ENCODE assay signal across 8 cellular contexts in the genomic region with DNA sequence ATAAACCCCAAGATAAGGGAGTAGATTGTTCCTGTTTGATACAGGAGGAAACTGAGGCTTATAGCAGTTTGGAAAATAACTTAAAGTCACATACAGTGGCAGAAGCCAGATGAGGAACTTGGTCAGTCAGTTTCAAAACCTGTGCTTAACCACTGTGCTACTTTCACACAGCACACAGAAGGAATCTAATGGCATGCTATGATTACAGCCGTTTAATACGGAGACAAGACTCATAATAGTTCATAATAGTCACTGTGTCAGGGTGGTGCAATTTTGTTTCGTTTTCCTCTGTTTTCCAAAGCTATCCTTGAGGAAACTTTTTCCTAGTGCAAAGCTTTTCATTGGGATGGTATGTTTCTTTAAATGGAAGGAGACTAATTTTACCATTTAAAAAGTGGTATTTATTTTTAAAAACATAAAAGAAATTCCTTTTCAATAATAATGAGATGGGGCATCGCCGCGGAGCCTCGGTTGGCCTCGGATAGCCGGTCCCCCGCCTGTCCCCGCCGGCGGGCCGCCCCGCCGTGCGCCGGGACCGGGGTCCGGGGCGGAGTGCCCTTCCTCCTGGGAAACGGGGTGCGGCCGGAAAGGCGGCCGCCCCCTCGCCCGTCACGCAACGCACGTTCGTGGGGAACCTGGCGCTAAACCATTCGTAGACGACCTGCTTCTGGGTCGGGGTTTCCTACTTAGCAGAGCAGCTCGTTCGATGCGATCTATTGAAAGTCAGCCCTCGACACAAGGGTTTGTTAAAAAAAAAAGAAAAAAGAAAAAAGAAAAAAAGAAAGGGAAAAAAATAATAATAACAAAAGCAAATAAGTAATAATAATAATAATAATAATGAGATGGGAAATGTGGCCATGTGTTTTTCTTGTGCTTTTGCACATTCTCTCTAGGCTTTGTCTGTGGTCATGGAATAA.
DNase-seq lines count a peak whose midpoint lies in the region; ATAC-seq, FAIRE-seq and TF ChIP-seq lines count a peak whose summit lies in the region.

No MANE protein-coding gene starts in this region.

- POLR2A ChIA-PET in activated naive CD8-positive, alpha-beta T cell treated with anti-CD3 and anti-CD28 coated beads, Interleukin-2, amount 10 ng/mL, durations not matched to agents 7 days and 5 days (lab: Charles Lee): no interaction called here

- no peaks in the 10 kb centered on the region for H3K4me1 ChIP-seq in keratinocyte (ENCODE audit: control insufficient read depth, extremely low read depth, insufficient read depth, low read length)

- H2AFZ ChIP-seq in keratinocyte (ENCODE audit: control insufficient read depth, low read length): peak overlapping the region; percentile 20

- ATAC-seq in GM19351 (IDR thresholded peaks at IDR 0.05; ENCODE audit: unreplicated experiment) (peak; percentile 96), HG03378 (IDR thresholded peaks at IDR 0.05; ENCODE audit: unreplicated experiment) (peak; percentile 96)
- no peak for ATAC-seq in activated naive CD8-positive, alpha-beta T cell treated with anti-CD3 and anti-CD28 coated beads, Interleukin-2, amount 10 ng/mL, durations not matched to agents 7 days and 5 days (ENCODE audit: low read depth)

- peak overlapping the region; percentile 45 for H3K4me2 ChIP-seq in keratinocyte (ENCODE audit: control insufficient read depth, extremely low read depth, insufficient read depth, low read depth, low read length)

- peak overlapping the region; percentile 71 for H3K4me3 Mint-ChIP-seq in activated naive CD8-positive, alpha-beta T cell treated with anti-CD3 and anti-CD28 coated beads, Interleukin-2, amount 10 ng/mL, durations not matched to agents 7 days and 5 days

- no peaks in the 10 kb centered on the region for H3K27me3 ChIP-seq in keratinocyte (ENCODE audit: control insufficient read depth, extremely low read depth, insufficient read depth, low read length)

- peak; percentile 74 to 81 for DNase-seq in AML-193 (lab: John Stamatoyannopoulos, UW)
- peak; percentile 47 for DNase-seq in activated naive CD8-positive, alpha-beta T cell treated with anti-CD3 and anti-CD28 coated beads, Interleukin-2, amount 10 ng/mL, durations not matched to agents 7 days and 5 days
- no peak for DNase-seq in keratinocyte (ENCODE audit: low read depth, low spot score)
- DNase-seq in D341Med (ENCODE audit: low spot score): no peak
- DNase-seq in glomerular visceral epithelial cell (ENCODE audit: extremely low spot score): no peak
- DNase-seq in NCI-H2107 (lab: John Stamatoyannopoulos, UW): no peak

- no peaks in the 10 kb centered on the region for H4K20me1 ChIP-seq in keratinocyte (ENCODE audit: control insufficient read depth, extremely low read depth, insufficient read depth, low read length)

- H3K9me1 ChIP-seq in keratinocyte (ENCODE audit: control insufficient read depth, extremely low read depth, insufficient read depth, low read length): no peaks in the 10 kb centered on the region

- peak overlapping the region in 2 of 3 experiments; percentile 27 to 53 for H3K4me3 ChIP-seq in keratinocyte (ENCODE audit: control insufficient read depth in 2 of 3, extremely low read depth in 1 of 3, insufficient read depth in 2 of 3, low read depth in 1 of 3, low read length in 3 of 3)

- H3K36me3 ChIP-seq in keratinocyte (ENCODE audit: control insufficient read depth in 2 of 2, extremely low read depth in 1 of 2, insufficient read depth in 2 of 2, low read length in 2 of 2): no peaks in the 10 kb centered on the region

- H3K9me3 ChIP-seq in keratinocyte (ENCODE audit: control insufficient read depth, low read depth, low read length): no peaks in the 10 kb centered on the region

- FAIRE-seq in keratinocyte (lab: Jason Lieb, UNC): no peak

- H3K9ac ChIP-seq in keratinocyte (ENCODE audit: control insufficient read depth, extremely low read depth, insufficient read depth, low read length): no peak overlapping the region

- H3K36me3 Mint-ChIP-seq in activated naive CD8-positive, alpha-beta T cell treated with anti-CD3 and anti-CD28 coated beads, Interleukin-2, amount 10 ng/mL, durations not matched to agents 7 days and 5 days: peaks cover 21% of the 10 kb centered on the region

- no peaks in the 10 kb centered on the region for H3K79me2 ChIP-seq in keratinocyte (ENCODE audit: control insufficient read depth, insufficient read depth, low read length)

- dilution Hi-C loops in keratinocyte (cut with MboI; ENCODE audit: extremely low pct_ligation_motif_present, low sequenced_read_pairs): no loop called here

- H3K27ac ChIP-seq in keratinocyte (ENCODE audit: control insufficient read depth, insufficient read depth, low read length): no peak overlapping the region

- H3K9me3 Mint-ChIP-seq in activated naive CD8-positive, alpha-beta T cell treated with anti-CD3 and anti-CD28 coated beads, Interleukin-2, amount 10 ng/mL, durations not matched to agents 7 days and 5 days: peaks cover 12% of the 10 kb centered on the region

- peak overlapping the region; percentile 64 for H3K27ac Mint-ChIP-seq in activated naive CD8-positive, alpha-beta T cell treated with anti-CD3 and anti-CD28 coated beads, Interleukin-2, amount 10 ng/mL, durations not matched to agents 7 days and 5 days

- no peak for TF ChIP-seq CTCF in keratinocyte (optimal IDR thresholded peaks at IDR 0.05 in 1 of 3, IDR thresholded peaks at IDR 0.05 in 1 of 3, conservative IDR thresholded peaks at IDR 0.05 in 1 of 3; ENCODE audit: extremely low read depth in 1 of 3, insufficient read depth in 2 of 3, low read length in 3 of 3)

- peaks cover 44% of the 10 kb centered on the region for H3K27me3 Mint-ChIP-seq in activated naive CD8-positive, alpha-beta T cell treated with anti-CD3 and anti-CD28 coated beads, Interleukin-2, amount 10 ng/mL, durations not matched to agents 7 days and 5 days

- H3K4me1 Mint-ChIP-seq in activated naive CD8-positive, alpha-beta T cell treated with anti-CD3 and anti-CD28 coated beads, Interleukin-2, amount 10 ng/mL, durations not matched to agents 7 days and 5 days: peaks cover 39% of the 10 kb centered on the region

Comparison
In these comparisons a context has a peak if more than half of its experiments do, and no peak if none do; other contexts are left out.
1. DNase-seq: peak in AML-193 (2 of 2) and activated naive CD8-positive, alpha-beta T cell treated with anti-CD3 and anti-CD28 coated beads, Interleukin-2, amount 10 ng/mL, durations not matched to agents 7 days and 5 days (single experiment); none in keratinocyte (single experiment), D341Med (single experiment), glomerular visceral epithelial cell (single experiment) and NCI-H2107 (single experiment).